25 cellular contexts compared by ENCODE assay signal in the genomic region with DNA sequence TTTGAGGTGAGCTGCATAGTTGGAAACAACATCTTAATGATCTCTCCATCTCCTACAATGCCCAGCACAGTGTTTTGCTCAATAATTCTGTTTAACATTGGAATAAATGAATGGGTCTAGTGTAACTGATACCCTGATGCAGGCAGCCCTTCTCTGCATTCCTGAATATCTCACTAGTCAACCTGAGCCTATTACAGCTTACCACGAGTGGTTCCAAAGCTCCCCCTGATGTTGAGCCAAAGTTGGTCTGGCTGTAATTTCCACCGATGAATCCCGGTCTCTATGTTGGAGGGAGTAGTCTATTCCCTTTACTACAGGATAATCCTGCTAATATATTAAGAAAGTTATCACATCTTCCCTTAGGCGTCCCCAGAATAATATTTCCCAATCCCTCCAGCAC.
"Had no signal": no experiment of that assay in that cellular context is flagged by ENCODE, and none has a peak within 500 bp of the region (broad histone marks: within the 10 kb centered on the region; RNA-seq: fewer than 3 reads in every experiment).

No MANE protein-coding gene starts in this region.

- FAIRE-seq: colon, endothelial cell of umbilical vein, frontal cortex had no signal

- H3K36me3 ChIP-seq: left ventricle myocardium inferior, right atrium auricular region, tibial artery had no signal

- H3K4me1 ChIP-seq: right atrium auricular region had no signal

- H3K27ac ChIP-seq: hepatocyte, left ventricle myocardium inferior, right atrium auricular region, tibial artery had no signal

- H3K9me3 ChIP-seq: left ventricle myocardium inferior, right atrium auricular region, tibial artery had no signal

- ATAC-seq: activated CD4-positive, alpha-beta T cell treated with anti-CD3 and anti-CD28 coated beads for 36 hours; activated T-cell treated with anti-CD3 and anti-CD28 coated beads, Interleukin-2, amount 50 U/mL, for 4 hours; effector memory CD8-positive, alpha-beta T cell; esophagus mucosa; natural killer cell treated with Interleukin-12 subunit alpha and Interleukin-12 subunit beta and Interleukin-15 and Interleukin-18, amount 100 ng/mL, for 72 hours had no signal

- H3K4me3 ChIP-seq: hepatocyte, left ventricle myocardium inferior, right atrium auricular region, tibial artery had no signal

- DNase-seq: activated B cell treated with CpG ODN at 0.5 μM for 24 hours; activated CD4-positive, alpha-beta T cell treated with anti-CD3 and anti-CD28 coated beads for 36 hours; activated CD4-positive, alpha-beta T cell treated with anti-CD3 and anti-CD28 coated beads, Interleukin-2, amount 50 U/mL, for 4 hours; activated CD8-positive, alpha-beta memory T cell treated with anti-CD3 and anti-CD28 coated beads for 24 hours; activated CD8-positive, alpha-beta memory T cell treated with anti-CD3 and anti-CD28 coated beads, Interleukin-2, amount 50 U/mL, for 48 hours; activated naive CD4-positive, alpha-beta T cell treated with Interleukin-2 at 50 U/mL for 16 hours; activated naive CD8-positive, alpha-beta T cell treated with anti-CD3 and anti-CD28 coated beads for 36 hours; activated T-cell treated with anti-CD3 and anti-CD28 coated beads, Interleukin-2, amount 50 U/mL, for 4 hours; central memory CD4-positive, alpha-beta T cell; effector memory CD8-positive, alpha-beta T cell; glutamatergic neuron; immature natural killer cell; left ventricle myocardium inferior; mammary epithelial cell; stimulated activated CD4-positive, alpha-beta T cell treated with anti-CD3 and anti-CD28 coated beads, Interleukin-12 subunit alpha, Interleukin-12 subunit beta, amount 100 ng/mL, for 4 hours; stimulated activated CD4-positive, alpha-beta T cell treated with anti-CD3 and anti-CD28 coated beads, Interleukin-4, amount 100 ng/mL, for 4 hours; T1000; tibial artery had no signal
